In the genomic region with DNA sequence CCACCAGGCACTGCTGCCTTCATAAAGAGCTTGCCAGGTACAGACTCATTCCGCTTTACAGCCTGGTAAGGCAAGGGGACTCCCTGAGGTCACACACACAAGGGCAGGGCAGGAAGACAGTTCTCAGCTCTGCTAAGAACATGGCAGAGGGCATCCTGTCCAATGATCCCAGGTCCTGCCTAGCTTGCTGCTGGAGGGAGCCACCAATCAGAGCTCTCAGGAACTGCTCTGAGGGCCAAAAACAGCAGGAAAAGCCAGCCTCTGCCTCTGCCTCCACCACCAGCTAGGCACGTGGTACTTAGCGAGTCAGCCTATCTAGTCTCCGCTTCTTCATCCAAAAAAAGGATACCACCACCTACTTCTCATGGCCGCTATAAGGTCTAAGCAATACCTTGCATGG, we compare ENCODE assay signal across 21 cellular contexts.
DNase-seq lines count a peak whose midpoint lies in the region; ATAC-seq, FAIRE-seq and TF ChIP-seq lines count a peak whose summit lies in the region.
"Had no signal": no experiment of that assay in that cellular context is flagged by ENCODE, and none has a peak within 500 bp of the region (broad histone marks: within the 10 kb centered on the region; RNA-seq: fewer than 3 reads in every experiment).

No MANE protein-coding gene starts in this region.

- no peak overlapping the region for H3K4me3 ChIP-seq in right atrium auricular region
- H3K4me3 ChIP-seq in kidney (ENCODE audit: low read length in 2 of 2): no peak overlapping the region
- H3K4me3 ChIP-seq in gastrocnemius medialis: no peak overlapping the region

- ATAC-seq in Right ventricle myocardium inferior: no peak
- peak in 1 of 2 donors; percentile 15 for ATAC-seq in gastrocnemius medialis
- no peak for ATAC-seq in HG03280 (IDR thresholded peaks at IDR 0.05; ENCODE audit: unreplicated experiment)
- ATAC-seq: Panc1 had no signal

- H3K36me3 ChIP-seq in right atrium auricular region (peaks cover 89% of the 10 kb centered on the region), kidney (ENCODE audit: control insufficient read depth in 1 of 2, insufficient read depth in 2 of 2, low read length in 2 of 2) (peaks cover 58 to 66% of the 10 kb centered on the region in 2 donors), gastrocnemius medialis (peaks cover 0 to 81% of the 10 kb centered on the region in 2 donors)

- H3K4me1 ChIP-seq in right atrium auricular region (no peaks in the 10 kb centered on the region), kidney (ENCODE audit: control insufficient read depth in 1 of 2, insufficient read depth in 1 of 2, low read depth in 1 of 2, low read length in 2 of 2) (peaks cover 19 to 21% of the 10 kb centered on the region in 2 donors), gastrocnemius medialis (peaks cover 22 to 24% of the 10 kb centered on the region in 2 donors)

- no peak for FAIRE-seq in kidney (lab: Jason Lieb, UNC)
- FAIRE-seq: GM12892, H1 had no signal

- H3K9me3 ChIP-seq in right atrium auricular region: no peaks in the 10 kb centered on the region
- no peaks in the 10 kb centered on the region for H3K9me3 ChIP-seq in kidney (ENCODE audit: control insufficient read depth in 1 of 2, low read length in 2 of 2)
- H3K9me3 ChIP-seq in gastrocnemius medialis: no peaks in the 10 kb centered on the region

- no peak for TF ChIP-seq POLR2A in gastrocnemius medialis (IDR thresholded peaks at IDR 0.05)

- H3K27ac ChIP-seq in right atrium auricular region (no peak overlapping the region), kidney (ENCODE audit: low read depth in 2 of 2, low read length in 2 of 2) (peak overlapping the region; percentile 69 to 72), gastrocnemius medialis (peak overlapping the region; percentile 78 to 88 (median 82))
- H3K27ac ChIP-seq: RWPE1 had no signal

- in situ Hi-C loops in gastrocnemius medialis (cut with MboI; ENCODE audit: low sequenced_read_pairs in 4 of 4): no loop called here

- no peaks in the 10 kb centered on the region for H3K27me3 ChIP-seq in right atrium auricular region
- H3K27me3 ChIP-seq in gastrocnemius medialis: no peaks in the 10 kb centered on the region

- no peak overlapping the region for H3K9ac ChIP-seq in kidney (ENCODE audit: low read length in 2 of 2)

- intact Hi-C loops in Right ventricle myocardium inferior (cut with DNase I) (no loop called here), kidney (cut with DNase I) (no loop called here), gastrocnemius medialis (cut with DNase I; ENCODE audit: low total_unique reads) (loop anchor here (2.0 kb wide), 1 partner anchor 65 kb away; a partner anchor contains a TSS)

- peak; percentile 4 for DNase-seq in Right ventricle myocardium inferior (ENCODE audit: missing footprints)
- no peak for DNase-seq in right atrium auricular region (ENCODE audit: low spot score)
- peak; percentile 36 for DNase-seq in kidney
- peak in 1 of 2 donors; percentile 31 for DNase-seq in gastrocnemius medialis
- no peak for DNase-seq in HuH-7.5 (ENCODE audit: low spot score)
- no peak for DNase-seq in NK-92 (lab: John Stamatoyannopoulos, UW; ENCODE audit: unreplicated experiment)
- DNase-seq: DMS153, DND-41, HCEC 1CT, NCI-H1048, NCI-H1417, NCI-H1694, NCI-H2029 treated with DMSO at 0.1 percent for 48 hours, NCI-H446 treated with DMSO at 0.1 percent for 48 hours, NCI-H526 treated with DMSO at 0.1 percent for 48 hours, SHP77 treated with DMSO at 0.1 percent for 48 hours had no signal

- TF ChIP-seq CTCF in right atrium auricular region (IDR thresholded peaks at IDR 0.05) (no peak), kidney (IDR thresholded peaks at IDR 0.05; ENCODE audit: borderline replicate concordance, extremely low read depth, insufficient read depth) (no peak), gastrocnemius medialis (IDR thresholded peaks at IDR 0.05 in 4 of 5, conservative IDR thresholded peaks at IDR 0.05 in 1 of 5) (no peak)

Comparison
In these comparisons a context has a peak if more than half of its experiments do, and no peak if none do; other contexts are left out.
1. DNase-seq: peak in Right ventricle myocardium inferior (single experiment) and kidney (single experiment); none in right atrium auricular region (single experiment), HuH-7.5 (single experiment) and NK-92 (single experiment).
2. H3K27ac ChIP-seq: peak in kidney (2 of 2) and gastrocnemius medialis (4 of 4); none in right atrium auricular region (0 of 2).